ENCODE assay signal across 8 cellular contexts in the genomic region with DNA sequence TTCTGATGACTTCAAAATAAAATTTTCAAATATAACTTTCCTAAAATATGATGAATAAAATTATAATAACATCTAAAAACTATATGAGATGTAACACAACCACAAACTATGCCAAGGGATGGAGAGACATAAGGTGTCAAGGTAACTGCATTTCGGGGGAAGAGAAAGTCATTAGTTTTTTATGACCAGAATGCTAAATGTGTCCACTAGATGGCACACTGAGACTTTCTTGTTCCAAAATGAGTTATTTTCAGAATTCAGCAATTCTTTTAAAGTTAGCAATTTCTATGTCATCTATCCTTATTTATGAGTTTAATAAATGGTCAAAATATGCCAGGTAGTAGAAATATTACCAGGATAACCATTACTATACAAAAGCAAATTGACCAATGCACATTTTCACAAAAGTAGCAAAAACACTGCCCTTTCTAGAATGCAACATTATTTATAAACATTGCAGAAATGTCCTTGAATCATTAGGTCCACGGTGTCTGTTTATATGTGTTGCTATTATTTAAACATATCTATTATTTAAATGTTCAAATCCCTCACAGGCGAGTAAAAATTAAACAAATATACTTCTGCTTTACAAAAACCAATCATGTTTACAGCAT.
DNase-seq lines count a peak whose midpoint lies in the region; ATAC-seq and TF ChIP-seq lines count a peak whose summit lies in the region.

No MANE protein-coding gene starts in this region.

- peak; percentile 71 for TF ChIP-seq CTCF in fibroblast of villous mesenchyme (IDR thresholded peaks at IDR 0.05; ENCODE audit: insufficient read depth, low read depth, low read length)

- CTCF ChIA-PET in HEK293T (lab: Yijun Ruan, JAX), result interaction anchor here (0.7 to 1.0 kb wide), 2 partner anchors 155 to 688 kb away, joined by 3 to 6 read pairs; no protein-coding TSS in a partner anchor

- ATAC-seq in HG03095 (IDR thresholded peaks at IDR 0.05; ENCODE audit: unreplicated experiment), result no peak

- DNase-seq in NCI-H1417 (lab: John Stamatoyannopoulos, UW), result peak in 2 of 3 experiments; percentile 27 to 53
- DNase-seq in NCI-H1417 treated with DMSO at 0.1 percent for 48 hours (lab: John Stamatoyannopoulos, UW), result no peak
- peak; percentile 28 for DNase-seq in HEK293T (ENCODE audit: extremely low spot score)
- DNase-seq in SKM-1 (lab: John Stamatoyannopoulos, UW; ENCODE audit: unreplicated experiment), result peak; percentile 25
- DNase-seq in fibroblast of villous mesenchyme (ENCODE audit: low read depth), result peak; percentile 41
- peak; percentile 13 for DNase-seq in retina
- no peak for DNase-seq in UCSD-AML1 (lab: John Stamatoyannopoulos, UW; ENCODE audit: unreplicated experiment)

- POLR2A ChIA-PET in HEK293T (lab: Yijun Ruan, JAX), result no interaction called here

- H3K4me3 ChIP-seq in fibroblast of villous mesenchyme (ENCODE audit: low read depth, low read length), result no peak overlapping the region

TF ChIP-seq in HEK293T, 16 proteins besides CTCF, POLR2A, EP300 and RAD21:
- no peak for TF ChIP-seq ELF4 (IDR thresholded peaks at IDR 0.05)

Comparison
In these comparisons a context has a peak if more than half of its experiments do, and no peak if none do; other contexts are left out.
1. DNase-seq: peak in NCI-H1417 (2 of 3), HEK293T (single experiment), SKM-1 (single experiment), fibroblast of villous mesenchyme (single experiment) and retina (single experiment); none in NCI-H1417 treated with DMSO at 0.1 percent for 48 hours (single experiment) and UCSD-AML1 (single experiment).